In genomic region chr17:45345554-45346254, GRCh38 we compare ENCODE assay signal across 1 cellular context.
A peak's percentile ranks its signal among the peaks of the same experiment; 100 is the strongest.
TF ChIP-seq lines count a peak whose summit lies in the region.

No MANE protein-coding gene starts in this region.

TF ChIP-seq in K562, 482 proteins besides CTCF, POLR2A, EP300 and RAD21 (continued from another document and continues in another):
- peak; percentile 87; the same call in 1 of the 2 replicates for TF ChIP-seq CUX1 (CRISPR knock-in tag; IDR thresholded peaks at IDR 0.05)
- TF ChIP-seq, protein P1, sequence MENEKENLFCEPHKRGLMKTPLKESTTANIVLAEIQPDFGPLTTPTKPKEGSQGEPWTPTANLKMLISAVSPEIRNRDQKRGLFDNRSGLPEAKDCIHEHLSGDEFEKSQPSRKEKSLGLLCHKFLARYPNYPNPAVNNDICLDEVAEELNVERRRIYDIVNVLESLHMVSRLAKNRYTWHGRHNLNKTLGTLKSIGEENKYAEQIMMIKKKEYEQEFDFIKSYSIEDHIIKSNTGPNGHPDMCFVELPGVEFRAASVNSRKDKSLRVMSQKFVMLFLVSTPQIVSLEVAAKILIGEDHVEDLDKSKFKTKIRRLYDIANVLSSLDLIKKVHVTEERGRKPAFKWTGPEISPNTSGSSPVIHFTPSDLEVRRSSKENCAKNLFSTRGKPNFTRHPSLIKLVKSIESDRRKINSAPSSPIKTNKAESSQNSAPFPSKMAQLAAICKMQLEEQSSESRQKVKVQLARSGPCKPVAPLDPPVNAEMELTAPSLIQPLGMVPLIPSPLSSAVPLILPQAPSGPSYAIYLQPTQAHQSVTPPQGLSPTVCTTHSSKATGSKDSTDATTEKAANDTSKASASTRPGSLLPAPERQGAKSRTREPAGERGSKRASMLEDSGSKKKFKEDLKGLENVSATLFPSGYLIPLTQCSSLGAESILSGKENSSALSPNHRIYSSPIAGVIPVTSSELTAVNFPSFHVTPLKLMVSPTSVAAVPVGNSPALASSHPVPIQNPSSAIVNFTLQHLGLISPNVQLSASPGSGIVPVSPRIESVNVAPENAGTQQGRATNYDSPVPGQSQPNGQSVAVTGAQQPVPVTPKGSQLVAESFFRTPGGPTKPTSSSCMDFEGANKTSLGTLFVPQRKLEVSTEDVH (IDR thresholded peaks at IDR 0.05; ENCODE audit: low read depth, partially characterized antibody) = peak; percentile 49
- no peak for TF ChIP-seq PHF8 (IDR thresholded peaks at IDR 0.05; ENCODE audit: borderline replicate concordance, low read length)
- peak; percentile 90 for TF ChIP-seq FOXJ2 (tag; IDR thresholded peaks at IDR 0.05)
- peak; percentile 95 for TF ChIP-seq SMAD4 (CRISPR knock-in tag; conservative IDR thresholded peaks at IDR 0.05)
- TF ChIP-seq HSF4 (CRISPR knock-in tag; IDR thresholded peaks at IDR 0.05; ENCODE audit: borderline replicate concordance) = no peak
- peak; percentile 86 for TF ChIP-seq HMG20B (CRISPR knock-in tag; IDR thresholded peaks at IDR 0.05)
- no peak for TF ChIP-seq EHMT2 (IDR thresholded peaks at IDR 0.05)
- TF ChIP-seq ZNF431 (CRISPR knock-in tag; IDR thresholded peaks at IDR 0.05) = no peak
- TF ChIP-seq BRD9 (IDR thresholded peaks at IDR 0.05; ENCODE audit: low read depth, partially characterized antibody) = peak; percentile 59
- TF ChIP-seq STAT5B (CRISPR knock-in tag; IDR thresholded peaks at IDR 0.05) = no peak
- TF ChIP-seq SLC30A9 (CRISPR knock-in tag; IDR thresholded peaks at IDR 0.05) = no peak
- TF ChIP-seq IFI16 (CRISPR knock-in tag; IDR thresholded peaks at IDR 0.05) = no peak
- TF ChIP-seq ZNF644 (tag; IDR thresholded peaks at IDR 0.05; ENCODE audit: low read depth) = peak; percentile 95
- TF ChIP-seq L3MBTL2 (IDR thresholded peaks at IDR 0.05) = peak; percentile 45
- TF ChIP-seq TRIM24 (IDR thresholded peaks at IDR 0.05) = peak; percentile 80 to 88; a peak in 3 of 4 replicates
- TF ChIP-seq CBX3 (IDR thresholded peaks at IDR 0.05; ENCODE audit: borderline replicate concordance in 1 of 2, low read length in 2 of 2) = peak in 1 of 2 experiments; percentile 49; a peak in 1 of 3 replicates
- peak; percentile 43; the same call in 1 of the 2 replicates for TF ChIP-seq RAD51 (IDR thresholded peaks at IDR 0.05; ENCODE audit: borderline replicate concordance, low read depth)
- TF ChIP-seq DPF2 (IDR thresholded peaks at IDR 0.05) = peak; percentile 100
- peak; percentile 87 for TF ChIP-seq TFAP4 (CRISPR knock-in tag; IDR thresholded peaks at IDR 0.05; ENCODE audit: borderline replicate concordance)
- peak; percentile 90 for TF ChIP-seq ZNF197 (CRISPR knock-in tag; IDR thresholded peaks at IDR 0.05; ENCODE audit: low read depth)
- no peak for TF ChIP-seq SFPQ (IDR thresholded peaks at IDR 0.05; ENCODE audit: low read depth, low read length)
- peak; percentile 66 for TF ChIP-seq BHLHE40 (IDR thresholded peaks at IDR 0.05; ENCODE audit: low read length)
- peak; percentile 80; the same call in 1 of the 2 replicates for TF ChIP-seq MTA3 (IDR thresholded peaks at IDR 0.05; ENCODE audit: borderline replicate concordance)
- TF ChIP-seq TAL1 (IDR thresholded peaks at IDR 0.05) = peak; percentile 97
- TF ChIP-seq CEBPG (CRISPR knock-in tag; IDR thresholded peaks at IDR 0.05) = peak; percentile 88
- TF ChIP-seq CEBPG (tag; conservative IDR thresholded peaks at IDR 0.05 in 1 of 2, IDR thresholded peaks at IDR 0.05 in 1 of 2) = peak; percentile 97 to 98
- no peak for TF ChIP-seq FOS (IDR thresholded peaks at IDR 0.05; ENCODE audit: extremely low read depth, insufficient read length)
- TF ChIP-seq GABPA (tag; conservative IDR thresholded peaks at IDR 0.05; ENCODE audit: low read depth) = peak; percentile 46
- TF ChIP-seq GATA2 (CRISPR knock-in tag; IDR thresholded peaks at IDR 0.05) = peak; percentile 98
- TF ChIP-seq TAF9B (IDR thresholded peaks at IDR 0.05; ENCODE audit: partially characterized antibody) = no peak
- TF ChIP-seq, protein P2, sequence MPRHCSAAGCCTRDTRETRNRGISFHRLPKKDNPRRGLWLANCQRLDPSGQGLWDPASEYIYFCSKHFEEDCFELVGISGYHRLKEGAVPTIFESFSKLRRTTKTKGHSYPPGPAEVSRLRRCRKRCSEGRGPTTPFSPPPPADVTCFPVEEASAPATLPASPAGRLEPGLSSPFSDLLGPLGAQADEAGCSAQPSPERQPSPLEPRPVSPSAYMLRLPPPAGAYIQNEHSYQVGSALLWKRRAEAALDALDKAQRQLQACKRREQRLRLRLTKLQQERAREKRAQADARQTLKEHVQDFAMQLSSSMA (CRISPR knock-in tag; IDR thresholded peaks at IDR 0.05) = no peak
- no peak for TF ChIP-seq U2AF2 (optimal IDR thresholded peaks at IDR 0.05; ENCODE audit: low read depth, low read length)
- TF ChIP-seq SMARCE1 (IDR thresholded peaks at IDR 0.05) = peak; percentile 100
- TF ChIP-seq RFX1 (IDR thresholded peaks at IDR 0.05) = no peak
- peak; percentile 68 to 71; a peak in 3 of 4 replicates for TF ChIP-seq MAZ (CRISPR knock-in tag; conservative IDR thresholded peaks at IDR 0.05 in 1 of 2, IDR thresholded peaks at IDR 0.05 in 1 of 2)
- no peak for TF ChIP-seq ZC3H8 (IDR thresholded peaks at IDR 0.05)
- peak; percentile 95 for TF ChIP-seq KLF16 (IDR thresholded peaks at IDR 0.05)
- TF ChIP-seq ZFX (CRISPR knock-in tag; IDR thresholded peaks at IDR 0.05) = peak; percentile 39; the same call in 1 of the 2 replicates
- peak; percentile 99 for TF ChIP-seq CEBPB (tag; IDR thresholded peaks at IDR 0.05)
- peak; percentile 92 for TF ChIP-seq HMG20A (CRISPR knock-in tag; conservative IDR thresholded peaks at IDR 0.05)
- peak; percentile 63; the same call in 1 of the 2 replicates for TF ChIP-seq ZNF583 (CRISPR knock-in tag; IDR thresholded peaks at IDR 0.05)
- TF ChIP-seq SRSF9 (IDR thresholded peaks at IDR 0.05; ENCODE audit: borderline replicate concordance, low read depth, low read length) = no peak
- TF ChIP-seq FOXK2 (conservative IDR thresholded peaks at IDR 0.05 in 1 of 2, IDR thresholded peaks at IDR 0.05 in 1 of 2; ENCODE audit: low read depth in 2 of 2) = peak in 1 of 2 experiments; percentile 40; a peak in 1 of 4 replicates
- peak; percentile 42; the same call in 1 of the 2 replicates for TF ChIP-seq ZNF592 (IDR thresholded peaks at IDR 0.05)
- no peak for TF ChIP-seq MEF2A (IDR thresholded peaks at IDR 0.05; ENCODE audit: control insufficient read depth, low read depth, low read length)
- peak; percentile 36; the same call in 1 of the 2 replicates for TF ChIP-seq MXI1 (IDR thresholded peaks at IDR 0.05; ENCODE audit: low read depth, low read length)
